Comparison of ENCODE assay signal across 1 cellular context in genomic region chr6:27136978-27137814, GRCh38.
TF ChIP-seq lines count a peak whose summit lies in the region.

No MANE protein-coding gene starts in this region.

TF ChIP-seq in WTC11, 78 proteins besides CTCF, POLR2A, EP300 and RAD21 (continued from another document):
- TF ChIP-seq, protein P1, sequence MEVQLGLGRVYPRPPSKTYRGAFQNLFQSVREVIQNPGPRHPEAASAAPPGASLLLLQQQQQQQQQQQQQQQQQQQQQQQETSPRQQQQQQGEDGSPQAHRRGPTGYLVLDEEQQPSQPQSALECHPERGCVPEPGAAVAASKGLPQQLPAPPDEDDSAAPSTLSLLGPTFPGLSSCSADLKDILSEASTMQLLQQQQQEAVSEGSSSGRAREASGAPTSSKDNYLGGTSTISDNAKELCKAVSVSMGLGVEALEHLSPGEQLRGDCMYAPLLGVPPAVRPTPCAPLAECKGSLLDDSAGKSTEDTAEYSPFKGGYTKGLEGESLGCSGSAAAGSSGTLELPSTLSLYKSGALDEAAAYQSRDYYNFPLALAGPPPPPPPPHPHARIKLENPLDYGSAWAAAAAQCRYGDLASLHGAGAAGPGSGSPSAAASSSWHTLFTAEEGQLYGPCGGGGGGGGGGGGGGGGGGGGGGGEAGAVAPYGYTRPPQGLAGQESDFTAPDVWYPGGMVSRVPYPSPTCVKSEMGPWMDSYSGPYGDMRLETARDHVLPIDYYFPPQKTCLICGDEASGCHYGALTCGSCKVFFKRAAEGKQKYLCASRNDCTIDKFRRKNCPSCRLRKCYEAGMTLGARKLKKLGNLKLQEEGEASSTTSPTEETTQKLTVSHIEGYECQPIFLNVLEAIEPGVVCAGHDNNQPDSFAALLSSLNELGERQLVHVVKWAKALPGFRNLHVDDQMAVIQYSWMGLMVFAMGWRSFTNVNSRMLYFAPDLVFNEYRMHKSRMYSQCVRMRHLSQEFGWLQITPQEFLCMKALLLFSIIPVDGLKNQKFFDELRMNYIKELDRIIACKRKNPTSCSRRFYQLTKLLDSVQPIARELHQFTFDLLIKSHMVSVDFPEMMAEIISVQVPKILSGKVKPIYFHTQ (CRISPR knock-in tag; IDR thresholded peaks at IDR 0.05), result no peak
- TF ChIP-seq, protein P2, sequence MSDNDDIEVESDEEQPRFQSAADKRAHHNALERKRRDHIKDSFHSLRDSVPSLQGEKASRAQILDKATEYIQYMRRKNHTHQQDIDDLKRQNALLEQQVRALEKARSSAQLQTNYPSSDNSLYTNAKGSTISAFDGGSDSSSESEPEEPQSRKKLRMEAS (CRISPR knock-in tag; IDR thresholded peaks at IDR 0.05), result no peak
- TF ChIP-seq RORB (CRISPR knock-in tag; IDR thresholded peaks at IDR 0.05) (no peak), SP1 (CRISPR knock-in tag; conservative IDR thresholded peaks at IDR 0.05) (no peak), SMAD3 (CRISPR knock-in tag; IDR thresholded peaks at IDR 0.05; ENCODE audit: borderline replicate concordance) (no peak), FOXJ3 (CRISPR knock-in tag; IDR thresholded peaks at IDR 0.05; ENCODE audit: borderline replicate concordance) (no peak), NFATC4 (CRISPR knock-in tag; IDR thresholded peaks at IDR 0.05) (no peak), CBFB (CRISPR knock-in tag; IDR thresholded peaks at IDR 0.05; ENCODE audit: low read depth) (no peak), MXD4 (CRISPR knock-in tag; IDR thresholded peaks at IDR 0.05; ENCODE audit: borderline replicate concordance) (no peak), ZNF232 (CRISPR knock-in tag; IDR thresholded peaks at IDR 0.05) (no peak), GABPB1 (CRISPR knock-in tag; IDR thresholded peaks at IDR 0.05) (no peak)
